ENCODE assay signal across 16 cellular contexts in genomic region chrX:6778547-6779231, GRCh38.
DNase-seq lines count a peak whose midpoint lies in the region; ATAC-seq and TF ChIP-seq lines count a peak whose summit lies in the region.
"Had no signal": no experiment of that assay in that cellular context is flagged by ENCODE, and none has a peak within 500 bp of the region (broad histone marks: within the 10 kb centered on the region; RNA-seq: fewer than 3 reads in every experiment).

No MANE protein-coding gene starts in this region.

- intact Hi-C loops in sigmoid colon (cut with DNase I), result no loop called here

- H3K36me3 ChIP-seq in HUES6 (ENCODE audit: control insufficient read depth, insufficient read depth, low read length) (no peaks in the 10 kb centered on the region), sigmoid colon (no peaks in the 10 kb centered on the region)
- H3K36me3 ChIP-seq: gastrocnemius medialis had no signal

- TF ChIP-seq POLR2A in sigmoid colon (IDR thresholded peaks at IDR 0.05), result no peak

- H3K27me3 Mint-ChIP-seq in chondrocyte (ENCODE audit: low read depth) (no peaks in the 10 kb centered on the region), progenitor cell of endocrine pancreas (no peaks in the 10 kb centered on the region), T-helper 17 cell (no peaks in the 10 kb centered on the region)
- H3K27me3 Mint-ChIP-seq: activated CD4-positive, alpha-beta T cell treated with anti-CD3 and anti-CD28 coated beads for 36 hours; stimulated activated naive CD8-positive, alpha-beta T cell treated with anti-CD3 and anti-CD28 coated beads, Interleukin-15, Interleukin-2, amounts not matched to agents 100 ng/mL and 50 ng/mL, for 24 hours had no signal

- no peak for TF ChIP-seq EP300 in sigmoid colon (IDR thresholded peaks at IDR 0.05)

- no peaks in the 10 kb centered on the region for H3K9me3 ChIP-seq in HUES6 (ENCODE audit: control insufficient read depth, insufficient read depth, low read depth, low read length)
- H3K9me3 ChIP-seq in T-helper 17 cell (ENCODE audit: control insufficient read depth, low read length, poor library complexity, severe bottlenecking), result no peaks in the 10 kb centered on the region
- no peaks in the 10 kb centered on the region for H3K9me3 ChIP-seq in sigmoid colon
- H3K9me3 ChIP-seq: gastrocnemius medialis had no signal

- no peak for DNase-seq in chondrocyte (ENCODE audit: low spot score)
- peak; percentile 33 for DNase-seq in left lobe of liver (ENCODE audit: low spot score)
- no peak for DNase-seq in progenitor cell of endocrine pancreas (ENCODE audit: low spot score, unreplicated experiment)
- no peak for DNase-seq in T-helper 17 cell
- no peak for DNase-seq in HPDE6-E6E7 (ENCODE audit: extremely low spot score)
- no peak for DNase-seq in sigmoid colon
- DNase-seq: activated CD4-positive, alpha-beta T cell treated with anti-CD3 and anti-CD28 coated beads for 36 hours; activated T-cell treated with anti-CD3 and anti-CD28 coated beads, Interleukin-2, amount 50 U/mL, for 24 hours; gastrocnemius medialis; GM23248; NCI-H2171 treated with DMSO at 0.1 percent for 48 hours; OCI-M1; T-helper 1 cell had no signal

- H3K27ac ChIP-seq in HUES6 (ENCODE audit: low read depth, low read length) (peak overlapping the region; percentile 69), sigmoid colon (no peak overlapping the region)
- H3K27ac ChIP-seq: gastrocnemius medialis, GM23248 had no signal

- H3K36me3 Mint-ChIP-seq in chondrocyte (ENCODE audit: low read depth) (no peaks in the 10 kb centered on the region), progenitor cell of endocrine pancreas (ENCODE audit: insufficient read depth) (no peaks in the 10 kb centered on the region), T-helper 17 cell (ENCODE audit: low read depth) (no peaks in the 10 kb centered on the region)

- 40 to 79% methylated on average over 19 of the region's 19 CpGs for WGBS in sigmoid colon, 2 donors

- H3K27me3 ChIP-seq in HUES6 (ENCODE audit: control insufficient read depth, insufficient read depth, low read length) (no peaks in the 10 kb centered on the region), sigmoid colon (no peaks in the 10 kb centered on the region)
- H3K27me3 ChIP-seq: gastrocnemius medialis had no signal

- ATAC-seq in left lobe of liver, result peak; percentile 76
- no peak for ATAC-seq in T-helper 17 cell
- no peak for ATAC-seq in GM18861 (IDR thresholded peaks at IDR 0.05; ENCODE audit: unreplicated experiment)
- ATAC-seq: activated CD4-positive, alpha-beta T cell treated with anti-CD3 and anti-CD28 coated beads for 36 hours; gastrocnemius medialis had no signal

- H3K4me1 Mint-ChIP-seq in chondrocyte (ENCODE audit: low read depth), result peaks cover 14% of the 10 kb centered on the region
- H3K4me1 Mint-ChIP-seq in progenitor cell of endocrine pancreas (ENCODE audit: low read depth), result peaks cover 13% of the 10 kb centered on the region
- peaks cover 3% of the 10 kb centered on the region for H3K4me1 Mint-ChIP-seq in T-helper 17 cell
- H3K4me1 Mint-ChIP-seq: activated CD4-positive, alpha-beta T cell treated with anti-CD3 and anti-CD28 coated beads for 36 hours had no signal

- H3K27ac Mint-ChIP-seq in chondrocyte (ENCODE audit: unreplicated experiment), result peak overlapping the region; percentile 79
- peak overlapping the region; percentile 74 for H3K27ac Mint-ChIP-seq in progenitor cell of endocrine pancreas
- no peak overlapping the region for H3K27ac Mint-ChIP-seq in T-helper 17 cell
- H3K27ac Mint-ChIP-seq: activated CD4-positive, alpha-beta T cell treated with anti-CD3 and anti-CD28 coated beads for 36 hours; activated T-cell treated with anti-CD3 and anti-CD28 coated beads, Interleukin-2, amount 50 U/mL, for 24 hours; stimulated activated naive CD8-positive, alpha-beta T cell treated with anti-CD3 and anti-CD28 coated beads, Interleukin-15, Interleukin-2, amounts not matched to agents 100 ng/mL and 50 ng/mL, for 24 hours had no signal

- H3K9ac ChIP-seq in HUES6 (ENCODE audit: low read length), result peak overlapping the region; percentile 31
- H3K9ac ChIP-seq: GM23248 had no signal

- H3K9me3 Mint-ChIP-seq in chondrocyte (ENCODE audit: low read depth) (no peaks in the 10 kb centered on the region), progenitor cell of endocrine pancreas (ENCODE audit: low read depth) (no peaks in the 10 kb centered on the region)
- H3K9me3 Mint-ChIP-seq: activated T-cell treated with anti-CD3 and anti-CD28 coated beads, Interleukin-2, amount 50 U/mL, for 24 hours; stimulated activated naive CD8-positive, alpha-beta T cell treated with anti-CD3 and anti-CD28 coated beads, Interleukin-15, Interleukin-2, amounts not matched to agents 100 ng/mL and 50 ng/mL, for 24 hours had no signal

- H3K4me3 Mint-ChIP-seq in chondrocyte (ENCODE audit: unreplicated experiment) (peak overlapping the region; percentile 69), progenitor cell of endocrine pancreas (ENCODE audit: low read depth) (peak overlapping the region; percentile 47), T-helper 17 cell (no peak overlapping the region)
- H3K4me3 Mint-ChIP-seq: activated CD4-positive, alpha-beta T cell treated with anti-CD3 and anti-CD28 coated beads for 36 hours; activated T-cell treated with anti-CD3 and anti-CD28 coated beads, Interleukin-2, amount 50 U/mL, for 24 hours; stimulated activated naive CD8-positive, alpha-beta T cell treated with anti-CD3 and anti-CD28 coated beads, Interleukin-15, Interleukin-2, amounts not matched to agents 100 ng/mL and 50 ng/mL, for 24 hours had no signal

- peak overlapping the region; percentile 43 for H3K4me3 ChIP-seq in HUES6 (ENCODE audit: low read depth, low read length)
- no peak overlapping the region for H3K4me3 ChIP-seq in sigmoid colon
- H3K4me3 ChIP-seq: gastrocnemius medialis, GM23248 had no signal

- H3K4me1 ChIP-seq in HUES6 (ENCODE audit: control insufficient read depth, insufficient read depth, low read length) (peaks cover 30% of the 10 kb centered on the region), sigmoid colon (no peaks in the 10 kb centered on the region)
- H3K4me1 ChIP-seq: gastrocnemius medialis had no signal

- TF ChIP-seq CTCF in chondrocyte (IDR thresholded peaks at IDR 0.05) (no peak), progenitor cell of endocrine pancreas (IDR thresholded peaks at IDR 0.05; ENCODE audit: unreplicated experiment) (no peak), sigmoid colon (IDR thresholded peaks at IDR 0.05) (no peak)
